ENCODE assay signal across 17 cellular contexts in genomic region chr3:24296441-24297205, GRCh38.
DNase-seq lines count a peak whose midpoint lies in the region; ATAC-seq, FAIRE-seq and TF ChIP-seq lines count a peak whose summit lies in the region.
"Had no signal": no experiment of that assay in that cellular context is flagged by ENCODE, and none has a peak within 500 bp of the region (broad histone marks: within the 10 kb centered on the region; RNA-seq: fewer than 3 reads in every experiment).

No MANE protein-coding gene starts in this region.

- H3K27ac Mint-ChIP-seq in stimulated activated memory B cell treated with anti-CD40 and anti-IgM and Interleukin-4, amounts not matched to agents 10 μg/mL and 1 μg/mL and 100 μg/mL, for 72 hours, result no peak overlapping the region
- no peak overlapping the region for H3K27ac Mint-ChIP-seq in T-helper 2 cell treated with Interferon-gamma antibody and Interleukin-4, amounts not matched to agents 5 μg/mL and 100 μg/mL, for 36 hours

- H2AFZ ChIP-seq in Karpas-422 (ENCODE audit: low read length) (no peak overlapping the region), keratinocyte (ENCODE audit: control insufficient read depth, low read length) (no peak overlapping the region)

- peaks cover 2% of the 10 kb centered on the region for H3K9me1 ChIP-seq in keratinocyte (ENCODE audit: control insufficient read depth, extremely low read depth, insufficient read depth, low read length)

- no peak overlapping the region for H3K4me2 ChIP-seq in Karpas-422 (ENCODE audit: low read depth, low read length, poor library complexity, severe bottlenecking)
- no peak overlapping the region for H3K4me2 ChIP-seq in keratinocyte (ENCODE audit: control insufficient read depth, extremely low read depth, insufficient read depth, low read depth, low read length)

- H3K36me3 Mint-ChIP-seq in stimulated activated memory B cell treated with anti-CD40 and anti-IgM and Interleukin-4, amounts not matched to agents 10 μg/mL and 1 μg/mL and 100 μg/mL, for 72 hours, result no peaks in the 10 kb centered on the region
- no peaks in the 10 kb centered on the region for H3K36me3 Mint-ChIP-seq in T-helper 2 cell treated with Interferon-gamma antibody and Interleukin-4, amounts not matched to agents 5 μg/mL and 100 μg/mL, for 36 hours (ENCODE audit: low read depth)

- H3K9ac ChIP-seq in Karpas-422 (ENCODE audit: low read length) (no peak overlapping the region), keratinocyte (ENCODE audit: control insufficient read depth, extremely low read depth, insufficient read depth, low read length) (no peak overlapping the region)

- H3K9me3 ChIP-seq in Karpas-422 (ENCODE audit: low read length), result no peaks in the 10 kb centered on the region
- no peaks in the 10 kb centered on the region for H3K9me3 ChIP-seq in keratinocyte (ENCODE audit: control insufficient read depth, low read depth, low read length)
- H3K9me3 ChIP-seq: testis had no signal

- H4K20me1 ChIP-seq in Karpas-422 (ENCODE audit: insufficient read depth, low read depth, low read length), result no peaks in the 10 kb centered on the region
- H4K20me1 ChIP-seq in keratinocyte (ENCODE audit: control insufficient read depth, extremely low read depth, insufficient read depth, low read length), result no peaks in the 10 kb centered on the region

- DNase-seq in Karpas-422, result peak; percentile 30
- peak; percentile 18 for DNase-seq in astrocyte of the spinal cord (ENCODE audit: low read depth, low spot score)
- DNase-seq in keratinocyte (ENCODE audit: low read depth, low spot score), result no peak
- no peak for DNase-seq in GM12891 (ENCODE audit: insufficient read length, low spot score)
- no peak for DNase-seq in left cardiac atrium
- DNase-seq in T-helper 2 cell treated with Interferon-gamma antibody and Interleukin-4, amounts not matched to agents 5 μg/mL and 100 μg/mL, for 36 hours (ENCODE audit: low spot score), result no peak
- no peak for DNase-seq in stimulated activated naive CD8-positive, alpha-beta T cell treated with anti-CD3 and anti-CD28 coated beads, Interleukin-15, Interleukin-2, amounts not matched to agents 100 U/mL and 50 U/mL, for 24 hours
- DNase-seq: aorta, cortex of kidney, glutamatergic neuron, islet precursor cell, NCI-H2081 treated with DMSO at 0.1 percent for 48 hours, NCI-H82, testis had no signal

- H3K4me3 ChIP-seq in Karpas-422 (ENCODE audit: low read length) (no peak overlapping the region), astrocyte of the spinal cord (ENCODE audit: low read depth, low read length) (no peak overlapping the region), keratinocyte (ENCODE audit: control insufficient read depth in 2 of 3, extremely low read depth in 1 of 3, insufficient read depth in 2 of 3, low read depth in 1 of 3, low read length in 3 of 3) (no peak overlapping the region)
- H3K4me3 ChIP-seq: testis had no signal

- no peaks in the 10 kb centered on the region for H3K9me2 ChIP-seq in Karpas-422 (replicated peaks; ENCODE audit: insufficient read depth, low read length)

- peak; percentile 60 for FAIRE-seq in keratinocyte (lab: Jason Lieb, UNC)
- no peak for FAIRE-seq in GM12891 (lab: Jason Lieb, UNC)
- FAIRE-seq: endothelial cell of umbilical vein, HepG2 had no signal

- no peak for TF ChIP-seq POLR2A in GM12891 (IDR thresholded peaks at IDR 0.05; ENCODE audit: low read depth, low read length)

- H3K27me3 ChIP-seq in Karpas-422 (ENCODE audit: low read length) (no peaks in the 10 kb centered on the region), keratinocyte (ENCODE audit: control insufficient read depth, extremely low read depth, insufficient read depth, low read length) (no peaks in the 10 kb centered on the region)
- H3K27me3 ChIP-seq: testis had no signal

- TF ChIP-seq CTCF in astrocyte of the spinal cord (IDR thresholded peaks at IDR 0.05; ENCODE audit: low read depth, low read length) (no peak), keratinocyte (optimal IDR thresholded peaks at IDR 0.05 in 1 of 3, IDR thresholded peaks at IDR 0.05 in 1 of 3, conservative IDR thresholded peaks at IDR 0.05 in 1 of 3; ENCODE audit: extremely low read depth in 1 of 3, insufficient read depth in 2 of 3, low read length in 3 of 3) (no peak)

- H3K27ac ChIP-seq in Karpas-422 (ENCODE audit: low read length) (no peak overlapping the region), keratinocyte (ENCODE audit: control insufficient read depth, insufficient read depth, low read length) (no peak overlapping the region)
- H3K27ac ChIP-seq: testis had no signal

- intact Hi-C loops in left cardiac atrium (cut with DNase I), result no loop called here

- peak; percentile 18 for ATAC-seq in stimulated activated memory B cell treated with anti-CD40 and anti-IgM and Interleukin-4, amounts not matched to agents 10 μg/mL and 1 μg/mL and 100 μg/mL, for 72 hours
- ATAC-seq in left cardiac atrium, result no peak
- no peak for ATAC-seq in stimulated activated naive CD8-positive, alpha-beta T cell treated with anti-CD3 and anti-CD28 coated beads, Interleukin-15, Interleukin-2, amounts not matched to agents 100 U/mL and 50 U/mL, for 24 hours
- ATAC-seq: HepG2 had no signal

- H3K79me2 ChIP-seq in Karpas-422 (ENCODE audit: low read length) (no peaks in the 10 kb centered on the region), keratinocyte (ENCODE audit: control insufficient read depth, insufficient read depth, low read length) (no peaks in the 10 kb centered on the region)

- peaks cover 10% of the 10 kb centered on the region for H3K4me1 Mint-ChIP-seq in stimulated activated memory B cell treated with anti-CD40 and anti-IgM and Interleukin-4, amounts not matched to agents 10 μg/mL and 1 μg/mL and 100 μg/mL, for 72 hours
- no peaks in the 10 kb centered on the region for H3K4me1 Mint-ChIP-seq in T-helper 2 cell treated with Interferon-gamma antibody and Interleukin-4, amounts not matched to agents 5 μg/mL and 100 μg/mL, for 36 hours (ENCODE audit: low read depth)

- H3K4me3 Mint-ChIP-seq in stimulated activated memory B cell treated with anti-CD40 and anti-IgM and Interleukin-4, amounts not matched to agents 10 μg/mL and 1 μg/mL and 100 μg/mL, for 72 hours, result no peak overlapping the region
- no peak overlapping the region for H3K4me3 Mint-ChIP-seq in T-helper 2 cell treated with Interferon-gamma antibody and Interleukin-4, amounts not matched to agents 5 μg/mL and 100 μg/mL, for 36 hours

- dilution Hi-C loops in keratinocyte (cut with MboI; ENCODE audit: extremely low pct_ligation_motif_present, low sequenced_read_pairs), result no loop called here

- H3K4me1 ChIP-seq in Karpas-422 (ENCODE audit: low read length) (no peaks in the 10 kb centered on the region), keratinocyte (ENCODE audit: control insufficient read depth, extremely low read depth, insufficient read depth, low read length) (peaks cover 14% of the 10 kb centered on the region)
- H3K4me1 ChIP-seq: testis had no signal

- no peaks in the 10 kb centered on the region for H3K9me3 Mint-ChIP-seq in stimulated activated memory B cell treated with anti-CD40 and anti-IgM and Interleukin-4, amounts not matched to agents 10 μg/mL and 1 μg/mL and 100 μg/mL, for 72 hours
- H3K9me3 Mint-ChIP-seq in T-helper 2 cell treated with Interferon-gamma antibody and Interleukin-4, amounts not matched to agents 5 μg/mL and 100 μg/mL, for 36 hours, result no peaks in the 10 kb centered on the region

- in situ Hi-C loops in astrocyte of the spinal cord (cut with HindIII; ENCODE audit: low sequenced_read_pairs), result no loop called here

- no peaks in the 10 kb centered on the region for H3K27me3 Mint-ChIP-seq in stimulated activated memory B cell treated with anti-CD40 and anti-IgM and Interleukin-4, amounts not matched to agents 10 μg/mL and 1 μg/mL and 100 μg/mL, for 72 hours
- H3K27me3 Mint-ChIP-seq in T-helper 2 cell treated with Interferon-gamma antibody and Interleukin-4, amounts not matched to agents 5 μg/mL and 100 μg/mL, for 36 hours (ENCODE audit: low read depth), result no peaks in the 10 kb centered on the region

- H3K36me3 ChIP-seq in Karpas-422 (ENCODE audit: insufficient read depth, low read length) (no peaks in the 10 kb centered on the region), keratinocyte (ENCODE audit: control insufficient read depth in 2 of 2, extremely low read depth in 1 of 2, insufficient read depth in 2 of 2, low read length in 2 of 2) (no peaks in the 10 kb centered on the region)

TF ChIP-seq in GM12891, 5 proteins besides CTCF, POLR2A, EP300 and RAD21:
- TF ChIP-seq POLR2AphosphoS5 (IDR thresholded peaks at IDR 0.05; ENCODE audit: low read depth, low read length), result no peak
- no peak for TF ChIP-seq POU2F2 (IDR thresholded peaks at IDR 0.05; ENCODE audit: low read depth, low read length)
- TF ChIP-seq PAX5 (IDR thresholded peaks at IDR 0.05; ENCODE audit: insufficient read depth, low read length, severe bottlenecking), result no peak
- no peak for TF ChIP-seq TAF1 (IDR thresholded peaks at IDR 0.05; ENCODE audit: low read depth, low read length)
- TF ChIP-seq SPI1 (IDR thresholded peaks at IDR 0.05; ENCODE audit: low read depth, low read length), result no peak

Comparison
In these comparisons a context has a peak if more than half of its experiments do, and no peak if none do; other contexts are left out.
1. DNase-seq: peak in Karpas-422 (single experiment) and astrocyte of the spinal cord (single experiment); none in keratinocyte (single experiment), GM12891 (single experiment), left cardiac atrium (single experiment), T-helper 2 cell treated with Interferon-gamma antibody and Interleukin-4, amounts not matched to agents 5 μg/mL and 100 μg/mL, for 36 hours (single experiment) and stimulated activated naive CD8-positive, alpha-beta T cell treated with anti-CD3 and anti-CD28 coated beads, Interleukin-15, Interleukin-2, amounts not matched to agents 100 U/mL and 50 U/mL, for 24 hours (single experiment).